Comparison of ENCODE assay signal across 24 cellular contexts in genomic region chr15:87971076-87971475, GRCh38.
"Had no signal": no experiment of that assay in that cellular context is flagged by ENCODE, and none has a peak within 500 bp of the region (broad histone marks: within the 10 kb centered on the region; RNA-seq: fewer than 3 reads in every experiment).

No MANE protein-coding gene starts in this region.

- H3K27me3 ChIP-seq: neural progenitor cell, ovary, right lobe of liver, sigmoid colon, stomach, tibial nerve, upper lobe of left lung, vagina had no signal

- H3K36me3 ChIP-seq: neural progenitor cell, ovary, right lobe of liver, sigmoid colon, stomach, tibial nerve, upper lobe of left lung, vagina had no signal

- H3K4me3 ChIP-seq: neural progenitor cell, ovary, psoas muscle, right lobe of liver, sigmoid colon, stomach, tibial nerve, upper lobe of left lung, vagina had no signal

- ATAC-seq: naive thymus-derived CD4-positive, alpha-beta T cell; natural killer cell; psoas muscle; right lobe of liver; stimulated activated effector memory CD8-positive, alpha-beta T cell treated with anti-CD3 and anti-CD28 coated beads, Interleukin-12 subunit alpha, Interleukin-12 subunit beta, amount 100 ng/mL, for 72 hours; stimulated activated naive B cell treated with anti-CD40 and anti-IgM and Interleukin-4, amounts not matched to agents 10 μg/mL and 1 μg/mL and 100 μg/mL, for 72 hours had no signal

- H3K27ac ChIP-seq: neural progenitor cell, ovary, parathyroid adenoma, psoas muscle, right lobe of liver, sigmoid colon, stomach, tibial nerve, upper lobe of left lung, vagina had no signal

- H3K4me1 ChIP-seq: neural progenitor cell, parathyroid adenoma, psoas muscle, right lobe of liver, stomach, upper lobe of left lung, vagina had no signal

- H3K9me3 ChIP-seq: ovary, psoas muscle, right lobe of liver, sigmoid colon, stomach, tibial nerve, upper lobe of left lung, vagina had no signal

- DNase-seq: naive thymus-derived CD4-positive, alpha-beta T cell; natural killer cell; occipital lobe; ovary; posterior cingulate gyrus; psoas muscle; right cardiac atrium; right lobe of liver; sigmoid colon; small intestine; stimulated activated CD4-positive, alpha-beta T cell treated with anti-CD3 and anti-CD28 coated beads, Interleukin-15, amount 100 ng/mL, for 24 hours; stimulated activated CD4-positive, alpha-beta T cell treated with anti-CD3 and anti-CD28 coated beads, Interleukin-2, amount 100 ng/mL, for 24 hours; stimulated activated CD4-positive, alpha-beta T cell treated with anti-CD3 and anti-CD28 coated beads, Interleukin-2, amount 100 ng/mL, for 48 hours; stimulated activated CD4-positive, alpha-beta T cell treated with anti-CD3 and anti-CD28 coated beads, Interleukin-4, amount 100 ng/mL, for 24 hours; stimulated activated naive B cell treated with anti-CD40 and anti-IgM and Interleukin-4, amounts not matched to agents 10 μg/mL and 1 μg/mL and 100 μg/mL, for 72 hours; stimulated activated naive CD4-positive, alpha-beta T cell treated with Interleukin-2 at 50 U/mL for 16 hours; stomach; trophoblast cell; upper lobe of left lung had no signal
